Comparison of ENCODE assay signal across 22 cellular contexts in the genomic region with DNA sequence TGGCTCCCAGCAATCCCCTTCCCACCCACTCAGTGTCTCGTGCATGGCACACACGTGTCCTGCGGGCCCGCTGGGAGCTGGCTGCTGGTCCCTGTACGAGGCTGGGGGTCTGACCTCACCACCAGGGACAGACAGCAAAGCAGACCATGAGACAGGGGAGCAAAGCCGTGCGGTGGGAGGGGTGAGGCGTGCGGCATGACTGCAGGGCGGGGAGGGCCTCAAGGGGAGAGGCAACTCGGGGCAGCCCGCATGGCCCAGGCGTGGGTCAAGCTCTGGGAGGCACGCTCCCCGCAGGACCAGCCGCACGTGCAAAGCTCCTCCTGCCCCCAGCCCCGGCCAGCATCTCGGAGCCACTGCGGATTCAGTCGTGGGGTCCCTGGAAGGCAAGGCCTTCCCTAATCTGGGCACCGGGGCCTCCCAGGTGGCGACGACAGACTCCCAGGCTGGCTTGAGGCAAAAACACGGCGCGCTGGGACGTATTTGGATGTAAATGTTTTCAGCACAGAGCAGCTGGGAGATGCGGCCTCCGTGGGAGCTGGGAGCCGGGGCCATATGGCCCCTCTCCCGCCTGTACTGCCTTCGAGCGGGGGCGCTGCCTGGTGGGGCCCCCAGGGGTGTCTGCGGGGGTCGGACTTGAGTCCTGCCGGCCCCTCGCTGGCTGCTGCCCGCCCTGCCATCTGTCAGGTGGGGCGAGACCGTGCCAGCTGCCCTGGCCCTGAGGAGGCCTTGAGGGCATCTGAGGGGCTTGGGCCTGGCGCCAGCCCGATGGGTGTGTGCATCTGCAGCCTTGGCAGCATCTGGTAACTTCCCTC. TPM values are rescaled to one million over a fixed set of nuclear protein-coding genes. Genes with fewer than 3 reads are reported as not detected.
A peak's percentile ranks its signal among the peaks of the same experiment; 100 is the strongest.
DNase-seq lines count a peak whose midpoint lies in the region; ATAC-seq and TF ChIP-seq lines count a peak whose summit lies in the region.
"Had no signal": no experiment of that assay in that cellular context is flagged by ENCODE, and none has a peak within 500 bp of the region (broad histone marks: within the 10 kb centered on the region; RNA-seq: fewer than 3 reads in every experiment).

No MANE protein-coding gene starts in this region.

- H3K27me3 Mint-ChIP-seq in glutamatergic neuron (ENCODE audit: unreplicated experiment) (peaks cover 6% of the 10 kb centered on the region), HFFc6 (ENCODE audit: insufficient read depth) (peaks cover 31% of the 10 kb centered on the region)

- in situ Hi-C loops in G401 (cut with HindIII; ENCODE audit: low sequenced_read_pairs): no loop called here

- H3K9me3 Mint-ChIP-seq in glutamatergic neuron (ENCODE audit: unreplicated experiment) (peaks cover 8% of the 10 kb centered on the region), HFFc6 (no peaks in the 10 kb centered on the region)
- H3K9me3 Mint-ChIP-seq: activated T-cell treated with anti-CD3 and anti-CD28 coated beads, Interleukin-2, amount 50 U/mL, for 4 hours; GM23338; neural progenitor cell had no signal

- peak overlapping the region; percentile 64 for H3K27ac Mint-ChIP-seq in glutamatergic neuron (ENCODE audit: unreplicated experiment)
- no peak overlapping the region for H3K27ac Mint-ChIP-seq in HFFc6
- H3K27ac Mint-ChIP-seq: activated CD8-positive, alpha-beta memory T cell treated with anti-CD3 and anti-CD28 coated beads, Interleukin-2, amount 10 ng/mL, durations not matched to agents 7 days and 5 days; GM23338; neural progenitor cell had no signal

- DNase-seq in D341Med (ENCODE audit: low spot score): peak; percentile 66
- DNase-seq in G401 (ENCODE audit: low spot score): peak; percentile 9
- DNase-seq in NCI-H446 treated with DMSO at 0.1 percent for 48 hours (lab: John Stamatoyannopoulos, UW): peak; percentile 72
- DNase-seq in glutamatergic neuron: peak; percentile 62
- DNase-seq in stimulated activated CD4-positive, alpha-beta T cell treated with anti-CD3 and anti-CD28 coated beads, Interleukin-15, amount 100 ng/mL, for 24 hours: no peak
- no peak for DNase-seq in HFFc6
- DNase-seq: activated CD8-positive, alpha-beta memory T cell treated with anti-CD3 and anti-CD28 coated beads, Interleukin-2, amount 10 ng/mL, durations not matched to agents 7 days and 5 days; activated gamma-delta T cell; activated T-cell treated with anti-CD3 and anti-CD28 coated beads, Interleukin-2, amount 50 U/mL, for 4 hours; Caco-2; KBM-7; left ventricle myocardium inferior; mesendoderm; NCI-H1417; NCI-H510A; Right ventricle myocardium superior; stimulated activated CD4-positive, alpha-beta T cell treated with anti-CD3 and anti-CD28 coated beads, Interleukin-4, amount 100 ng/mL, for 1 hour; T-helper 2 cell had no signal

- no peak for TF ChIP-seq CTCF in glutamatergic neuron (IDR thresholded peaks at IDR 0.05; ENCODE audit: partially characterized antibody, unreplicated experiment)
- no peak for TF ChIP-seq CTCF in HFFc6 (IDR thresholded peaks at IDR 0.05)

- H3K4me3 Mint-ChIP-seq in glutamatergic neuron (ENCODE audit: unreplicated experiment): no peak overlapping the region
- no peak overlapping the region for H3K4me3 Mint-ChIP-seq in HFFc6
- H3K4me3 Mint-ChIP-seq: activated CD8-positive, alpha-beta memory T cell treated with anti-CD3 and anti-CD28 coated beads, Interleukin-2, amount 10 ng/mL, durations not matched to agents 7 days and 5 days; activated T-cell treated with anti-CD3 and anti-CD28 coated beads, Interleukin-2, amount 50 U/mL, for 4 hours; GM23338; neural progenitor cell had no signal

- H3K36me3 Mint-ChIP-seq in glutamatergic neuron (ENCODE audit: unreplicated experiment) (no peaks in the 10 kb centered on the region), HFFc6 (ENCODE audit: low read depth) (no peaks in the 10 kb centered on the region)
- H3K36me3 Mint-ChIP-seq: activated CD8-positive, alpha-beta memory T cell treated with anti-CD3 and anti-CD28 coated beads, Interleukin-2, amount 10 ng/mL, durations not matched to agents 7 days and 5 days; neural progenitor cell had no signal

- ATAC-seq in HG03097 (IDR thresholded peaks at IDR 0.05; ENCODE audit: low FRiP score, unreplicated experiment): no peak
- ATAC-seq: activated CD8-positive, alpha-beta memory T cell treated with anti-CD3 and anti-CD28 coated beads, Interleukin-2, amount 10 ng/mL, durations not matched to agents 7 days and 5 days; activated T-cell treated with anti-CD3 and anti-CD28 coated beads, Interleukin-2, amount 50 U/mL, for 4 hours; GM23338 had no signal

- H3K4me1 Mint-ChIP-seq in glutamatergic neuron (ENCODE audit: low read depth, unreplicated experiment) (peaks cover 8% of the 10 kb centered on the region), HFFc6 (ENCODE audit: low read depth) (no peaks in the 10 kb centered on the region)

RNA-seq across cellular contexts. Expression of a gene that starts 12.2 kb away (rescaled TPM):
- 0.12 and 0.64 TPM in 2 replicates for total RNA-seq in G401 (2014; rRNA removed; shearing (Covaris generic))
- total RNA-seq in glutamatergic neuron (ENCODE audit: unreplicated experiment): 126 TPM
- total RNA-seq in HFFc6 (2021; fragmentation: NEBNext Ultra II Directional; extraction: Animal tissue kit (Norgen Biotek cat#: 25700)): not detected
- total RNA-seq: MCF 10A had no signal

Comparison
In these comparisons a context has a peak if more than half of its experiments do, and no peak if none do; other contexts are left out.
1. DNase-seq: peak in D341Med (single experiment), G401 (single experiment), NCI-H446 treated with DMSO at 0.1 percent for 48 hours (single experiment) and glutamatergic neuron (single experiment); none in stimulated activated CD4-positive, alpha-beta T cell treated with anti-CD3 and anti-CD28 coated beads, Interleukin-15, amount 100 ng/mL, for 24 hours (single experiment) and HFFc6 (single experiment).
2. RNA of a gene that starts 12.2 kb away (total RNA-seq): 126 TPM in glutamatergic neuron (single experiment); 0.12 to 0.64 TPM in G401 and not detected in HFFc6; every median in the first group is over 10 times any median in the second.